ENCODE assay signal across 8 cellular contexts in genomic region chr11:11620966-11621880, GRCh38. TPM values are rescaled to one million over a fixed set of nuclear protein-coding genes. Genes with fewer than 3 reads are reported as not detected.
DNase-seq lines count a peak whose midpoint lies in the region; ATAC-seq and TF ChIP-seq lines count a peak whose summit lies in the region.

No MANE protein-coding gene starts in this region.

- TF ChIP-seq CTCF in GM12864 (IDR thresholded peaks at IDR 0.05; ENCODE audit: low read depth, low read length, missing control alignments) (no peak), mesothelial cell of epicardium (IDR thresholded peaks at IDR 0.05; ENCODE audit: unreplicated experiment) (no peak), thyroid gland (IDR thresholded peaks at IDR 0.05) (peak in 2 of 6 experiments; percentile 10 to 23)

- H3K27ac ChIP-seq in SJCRH30 = peak overlapping the region; percentile 4; the same call in 1 of the 2 replicates
- H3K27ac ChIP-seq in ectodermal cell (ENCODE audit: insufficient read depth, low read depth, low read length, poor library complexity, severe bottlenecking) = no peak overlapping the region
- H3K27ac ChIP-seq in thyroid gland = peak overlapping the region; percentile 53 to 86 (median 57)

- no peak overlapping the region for H3K27ac Mint-ChIP-seq in mesothelial cell of epicardium

- peak overlapping the region; percentile 62 for H3K4me3 ChIP-seq in GM12864 (ENCODE audit: low read depth, low read length)
- H3K4me3 ChIP-seq in SJCRH30 = peak overlapping the region; percentile 59
- peak overlapping the region; percentile 50 for H3K4me3 ChIP-seq in ectodermal cell (ENCODE audit: insufficient read depth, low read depth, low read length)
- H3K4me3 ChIP-seq in thyroid gland (replicated peaks in 1 of 3) = peak overlapping the region; percentile 25 to 79 (median 73)

- DNase-seq in 8988T (peak; percentile 23), GM12864 (ENCODE audit: low read depth) (no peak), SJCRH30 (peak; percentile 21 to 41), mesothelial cell of epicardium (ENCODE audit: low spot score in 2 of 2, unreplicated experiment in 2 of 2) (no peak), thyroid gland (peak; percentile 57 to 64), DMS114 treated with DMSO at 0.1 percent for 48 hours (lab: John Stamatoyannopoulos, UW; ENCODE audit: unreplicated experiment) (no peak)

- no peaks in the 10 kb centered on the region for H3K36me3 Mint-ChIP-seq in mesothelial cell of epicardium

- H3K9me3 Mint-ChIP-seq in mesothelial cell of epicardium = no peaks in the 10 kb centered on the region

- H3K9me3 ChIP-seq in SJCRH30 (replicated peaks) (no peaks in the 10 kb centered on the region), ectodermal cell (ENCODE audit: control insufficient read depth, low read length) (no peaks in the 10 kb centered on the region), thyroid gland (no peaks in the 10 kb centered on the region)

- no peaks in the 10 kb centered on the region; the same call in 1 of the 2 replicates for H3K4me1 ChIP-seq in SJCRH30
- H3K4me1 ChIP-seq in ectodermal cell (ENCODE audit: control insufficient read depth, insufficient read depth, low read length) = peaks cover 13% of the 10 kb centered on the region
- peaks cover 25 to 50% of the 10 kb centered on the region in 2 donors for H3K4me1 ChIP-seq in thyroid gland

- TF ChIP-seq POLR2A in thyroid gland (IDR thresholded peaks at IDR 0.05) = no peak

- H3K27me3 ChIP-seq in SJCRH30 (peaks cover 8% of the 10 kb centered on the region), ectodermal cell (ENCODE audit: control insufficient read depth, insufficient read depth, low read length, poor library complexity, severe bottlenecking) (peaks cover 43% of the 10 kb centered on the region), thyroid gland (no peaks in the 10 kb centered on the region)

- 1% methylated on average over 73 of the region's 73 CpGs for WGBS in ectodermal cell, 2 experiments
- 0 to 1% methylated on average over 23 to 49 of the region's 73 CpGs for WGBS in thyroid gland, 2 donors

- intact Hi-C loops in thyroid gland (cut with DNase I) = loop anchor here (5.0 kb wide), 1 partner anchor 166 kb away; no protein-coding TSS in a partner anchor

- ATAC-seq in HG02884 (IDR thresholded peaks at IDR 0.05; ENCODE audit: unreplicated experiment) = peak; percentile 14

- peak overlapping the region; percentile 78 for H3K4me3 Mint-ChIP-seq in mesothelial cell of epicardium

- H3K4me1 Mint-ChIP-seq in mesothelial cell of epicardium = peaks cover 17% of the 10 kb centered on the region

- H3K36me3 ChIP-seq in SJCRH30 = no peaks in the 10 kb centered on the region
- H3K36me3 ChIP-seq in ectodermal cell (ENCODE audit: control insufficient read depth, insufficient read depth, low read length) = no peaks in the 10 kb centered on the region
- H3K36me3 ChIP-seq in thyroid gland = no peaks in the 10 kb centered on the region

- H3K27me3 Mint-ChIP-seq in mesothelial cell of epicardium (ENCODE audit: low read depth) = peaks cover 82% of the 10 kb centered on the region

RNA-seq across cellular contexts. Expression of gene GALNT18, which starts 0.6 kb away (rescaled TPM):
- total RNA-seq in SJCRH30 (2014; rRNA removed; shearing (Covaris generic)) = 15.1 and 16.4 TPM in 2 replicates
- polyA plus RNA-seq in ectodermal cell (2013, experiment 1 of 4) = 2.5 TPM
- polyA plus RNA-seq in ectodermal cell (2013, experiment 2 of 4) = 1.8 TPM
- polyA plus RNA-seq in ectodermal cell (2013, experiment 3 of 4) = 2.1 TPM
- 2.2 TPM for polyA plus RNA-seq in ectodermal cell (2013, experiment 4 of 4)
- total RNA-seq in mesothelial cell of epicardium (3.8 to 4.2 TPM (median 3.9 TPM) in 3 replicates), thyroid gland (10 to 100 TPM; 60.7 to 93.8 (median 87.5) TPM)

Comparison
In these comparisons a context has a peak if more than half of its experiments do, and no peak if none do; other contexts are left out.
1. DNase-seq: peak in 8988T (single experiment), SJCRH30 (2 of 2) and thyroid gland (2 of 2); none in GM12864 (single experiment), mesothelial cell of epicardium (0 of 2) and DMS114 treated with DMSO at 0.1 percent for 48 hours (single experiment).
2. Peak in every context shown above with its lines, with median percentiles within 50 percentile points of each other: H3K4me3 ChIP-seq.